Comparison of ENCODE assay signal across 9 cellular contexts in genomic region chr17:39926588-39927100, GRCh38. TPM values are rescaled to one million over a fixed set of nuclear protein-coding genes. Genes with fewer than 3 reads are reported as not detected.
DNase-seq lines count a peak whose midpoint lies in the region; ATAC-seq and TF ChIP-seq lines count a peak whose summit lies in the region.
"Had no signal": no experiment of that assay in that cellular context is flagged by ENCODE, and none has a peak within 500 bp of the region (broad histone marks: within the 10 kb centered on the region; RNA-seq: fewer than 3 reads in every experiment).

No MANE protein-coding gene starts in this region.

- no peaks in the 10 kb centered on the region for H3K27me3 Mint-ChIP-seq in neural crest cell (ENCODE audit: low read depth)
- no peaks in the 10 kb centered on the region for H3K27me3 Mint-ChIP-seq in type B pancreatic cell

- H3K27ac Mint-ChIP-seq in neural crest cell (ENCODE audit: unreplicated experiment) (peak overlapping the region; percentile 62), type B pancreatic cell (peak overlapping the region; percentile 63)

- H3K4me1 Mint-ChIP-seq in neural crest cell (peaks cover 36% of the 10 kb centered on the region), type B pancreatic cell (ENCODE audit: unreplicated experiment) (peaks cover 27% of the 10 kb centered on the region)

- H3K36me3 Mint-ChIP-seq in neural crest cell (ENCODE audit: low read depth) (peaks cover 2% of the 10 kb centered on the region), type B pancreatic cell (no peaks in the 10 kb centered on the region)

- no peaks in the 10 kb centered on the region for H3K9me3 Mint-ChIP-seq in neural crest cell
- H3K9me3 Mint-ChIP-seq in type B pancreatic cell: no peaks in the 10 kb centered on the region

- ATAC-seq in GM19455 (IDR thresholded peaks at IDR 0.05; ENCODE audit: unreplicated experiment): peak; percentile 5

- H3K4me3 Mint-ChIP-seq in neural crest cell: peak overlapping the region; percentile 94
- peak overlapping the region; percentile 93 for H3K4me3 Mint-ChIP-seq in type B pancreatic cell

- DNase-seq in AML-193 (lab: John Stamatoyannopoulos, UW) (peak; percentile 45 to 59), NCI-H345 treated with DMSO at 0.1 percent for 48 hours (lab: John Stamatoyannopoulos, UW; ENCODE audit: unreplicated experiment) (peak; percentile 3), fibroblast of gingiva (ENCODE audit: low read depth) (peak; percentile 38), neural crest cell (ENCODE audit: low read depth, low spot score) (no peak), type B pancreatic cell (ENCODE audit: extremely low spot score, unreplicated experiment) (no peak), NCI-H524 treated with DMSO at 0.1 percent for 48 hours (lab: John Stamatoyannopoulos, UW) (no peak)
- DNase-seq in activated T-cell treated with anti-CD3 and anti-CD28 coated beads, Interleukin-2, amount 50 U/mL, for 1 hour: peak; percentile 61

- TF ChIP-seq CTCF in neural crest cell (conservative IDR thresholded peaks at IDR 0.05) (no peak), type B pancreatic cell (conservative IDR thresholded peaks at IDR 0.05) (no peak)

RNA-seq across cellular contexts. Expression of gene ORMDL3, which starts 0.8 kb away (rescaled TPM):
- total RNA-seq in neural crest cell (42.2 and 47.8 TPM in 2 replicates), type B pancreatic cell (ENCODE audit: low replicate concordance) (59.8 and 82.7 TPM in 2 replicates)

RNA-seq across cellular contexts. Expression of gene LRRC3C, which starts 0.9 kb away (rescaled TPM):
- total RNA-seq in neural crest cell (not detected in 2 replicates), type B pancreatic cell (ENCODE audit: low replicate concordance) (not detected in 2 replicates)
- total RNA-seq: HT1080 had no signal

RNA-seq across cellular contexts. Expression of gene GSDMB, which starts 8.2 kb away (rescaled TPM):
- total RNA-seq in neural crest cell (7.9 and 8.8 TPM in 2 replicates), type B pancreatic cell (ENCODE audit: low replicate concordance) (15.8 and 16.4 TPM in 2 replicates)

RNA-seq across cellular contexts. Expression of gene GSDMA, which starts 36.2 kb away (rescaled TPM):
- total RNA-seq in neural crest cell (not detected in 2 replicates), type B pancreatic cell (ENCODE audit: low replicate concordance) (not detected in 2 replicates)
- total RNA-seq: HT1080 had no signal

RNA-seq across cellular contexts. Expression of gene PSMD3, which starts 54.0 kb away (rescaled TPM):
- 157 and 158 TPM in 2 replicates for total RNA-seq in neural crest cell
- total RNA-seq in type B pancreatic cell (ENCODE audit: low replicate concordance): 110 and 116 TPM in 2 replicates

Comparison
In these comparisons a context has a peak if more than half of its experiments do, and no peak if none do; other contexts are left out.
1. DNase-seq: peak in AML-193 (2 of 2), NCI-H345 treated with DMSO at 0.1 percent for 48 hours (single experiment), activated T-cell treated with anti-CD3 and anti-CD28 coated beads, Interleukin-2, amount 50 U/mL, for 1 hour (single experiment) and fibroblast of gingiva (single experiment); none in neural crest cell (single experiment), type B pancreatic cell (single experiment) and NCI-H524 treated with DMSO at 0.1 percent for 48 hours (single experiment).